In genomic region chr18:48828201-48828580, GRCh38 we compare ENCODE assay signal across 10 cellular contexts.
DNase-seq lines count a peak whose midpoint lies in the region; ATAC-seq and TF ChIP-seq lines count a peak whose summit lies in the region.
"Had no signal": no experiment of that assay in that cellular context is flagged by ENCODE, and none has a peak within 500 bp of the region (broad histone marks: within the 10 kb centered on the region; RNA-seq: fewer than 3 reads in every experiment).

No MANE protein-coding gene starts in this region.

- H2BK15ac ChIP-seq in mesenchymal stem cell (ENCODE audit: low read depth, poor library complexity, severe bottlenecking), result no peak overlapping the region

- DNase-seq in ascending aorta (ENCODE audit: low spot score in 2 of 2), result no peak
- DNase-seq in mesenchymal stem cell, result no peak
- no peak for DNase-seq in stomach
- DNase-seq in NAMALWA (ENCODE audit: low spot score), result no peak
- no peak for DNase-seq in NCI-H2107 (lab: John Stamatoyannopoulos, UW)
- DNase-seq: Calu3, small intestine had no signal

- WGBS in mesenchymal stem cell, result 21% methylated on average over 3 of the region's 4 CpGs
- WGBS in stomach, 5 donors, result 40 to 52% (median 49%) methylated on average over 4 of the region's 4 CpGs

- no peak overlapping the region for H2AFZ ChIP-seq in mesenchymal stem cell (ENCODE audit: low read depth, low read length)

- peak overlapping the region; percentile 54 for H3K9ac ChIP-seq in HUES6 (ENCODE audit: low read length)
- peak overlapping the region; percentile 87 for H3K9ac ChIP-seq in mesenchymal stem cell (ENCODE audit: low read length)

- H2BK12ac ChIP-seq in mesenchymal stem cell (ENCODE audit: low read length in 2 of 2), result no peak overlapping the region

- H4K91ac ChIP-seq in mesenchymal stem cell (ENCODE audit: low read length), result no peak overlapping the region

- H3K27me3 ChIP-seq in HUES6 (ENCODE audit: control insufficient read depth, insufficient read depth, low read length) (no peaks in the 10 kb centered on the region), ascending aorta (no peaks in the 10 kb centered on the region), mesenchymal stem cell (ENCODE audit: control insufficient read depth in 1 of 2, insufficient read depth in 1 of 2, low read length in 2 of 2) (no peaks in the 10 kb centered on the region), stomach (no peaks in the 10 kb centered on the region)

- peak overlapping the region; percentile 89 for H2AK5ac ChIP-seq in mesenchymal stem cell (ENCODE audit: low read length, severe bottlenecking)

- no peak for TF ChIP-seq CTCF in ascending aorta (IDR thresholded peaks at IDR 0.05)
- TF ChIP-seq CTCF in stomach (IDR thresholded peaks at IDR 0.05), result no peak

- intact Hi-C loops in ascending aorta (cut with DNase I) (loop anchor here (5.0 kb wide), 2 partner anchors 46 to 94 kb away; no protein-coding TSS in a partner anchor), stomach (cut with DNase I; ENCODE audit: low total_unique reads) (no loop called here)

- H3K4ac ChIP-seq in mesenchymal stem cell (ENCODE audit: low read depth in 1 of 2, low read length in 2 of 2), result peak overlapping the region; percentile 40 to 57

- H3K27ac ChIP-seq in HUES6 (ENCODE audit: low read depth, low read length) (peak overlapping the region; percentile 84; the same call in 1 of the 2 replicates), ascending aorta (peak overlapping the region; percentile 85), mesenchymal stem cell (ENCODE audit: low read length, poor library complexity, severe bottlenecking) (peak overlapping the region; percentile 92), stomach (peak overlapping the region in 4 of 5 donors; percentile 17 to 73 (median 66))

- H3K18ac ChIP-seq in mesenchymal stem cell (ENCODE audit: low read depth in 1 of 2, low read length in 2 of 2), result peak overlapping the region in 1 of 2 experiments; percentile 73

- H3K79me1 ChIP-seq in mesenchymal stem cell (replicated peaks; ENCODE audit: low read length, poor library complexity, severe bottlenecking), result peaks cover 32% of the 10 kb centered on the region

- no peak overlapping the region for H2BK5ac ChIP-seq in mesenchymal stem cell (ENCODE audit: low read depth, low read length, poor library complexity, severe bottlenecking)

- no peak for TF ChIP-seq POLR2A in stomach (IDR thresholded peaks at IDR 0.05)

- ATAC-seq in GM18861 (IDR thresholded peaks at IDR 0.05; ENCODE audit: unreplicated experiment), result no peak
- ATAC-seq: left lobe of liver had no signal

- H3K4me3 ChIP-seq in HUES6 (ENCODE audit: low read depth, low read length) (peak overlapping the region; percentile 31; the same call in 1 of the 2 replicates), ascending aorta (peak overlapping the region; percentile 16 to 56), mesenchymal stem cell (ENCODE audit: insufficient read depth in 1 of 2, low read depth in 1 of 2, low read length in 2 of 2) (peak overlapping the region in 1 of 2 experiments; percentile 54), stomach (peak overlapping the region in 2 of 4 donors; percentile 1 to 28)

- H3K4me1 ChIP-seq in HUES6 (ENCODE audit: control insufficient read depth, insufficient read depth, low read length) (peaks cover 50% of the 10 kb centered on the region), ascending aorta (peaks cover 12 to 76% of the 10 kb centered on the region in 2 donors), mesenchymal stem cell (ENCODE audit: control insufficient read depth, insufficient read depth, low read depth, low read length) (peaks cover 48% of the 10 kb centered on the region), stomach (peaks cover 32 to 60% (median 47%) of the 10 kb centered on the region in 4 donors)

- no peak overlapping the region for H3K23ac ChIP-seq in mesenchymal stem cell (ENCODE audit: low read length in 2 of 2)

- no peak for TF ChIP-seq EP300 in stomach (IDR thresholded peaks at IDR 0.05)

- H3K14ac ChIP-seq in mesenchymal stem cell (ENCODE audit: low read length in 2 of 2), result no peak overlapping the region

- H3K9me3 ChIP-seq in HUES6 (ENCODE audit: control insufficient read depth, insufficient read depth, low read depth, low read length), result no peaks in the 10 kb centered on the region
- no peaks in the 10 kb centered on the region for H3K9me3 ChIP-seq in ascending aorta
- peaks cover 4% of the 10 kb centered on the region for H3K9me3 ChIP-seq in mesenchymal stem cell (ENCODE audit: control insufficient read depth, low read length)
- no peaks in the 10 kb centered on the region for H3K9me3 ChIP-seq in stomach

- peak overlapping the region; percentile 39 for H2BK120ac ChIP-seq in mesenchymal stem cell (ENCODE audit: low read depth, low read length)

- H4K8ac ChIP-seq in mesenchymal stem cell (ENCODE audit: low read length), result no peak overlapping the region

- no peaks in the 10 kb centered on the region for H3K36me3 ChIP-seq in HUES6 (ENCODE audit: control insufficient read depth, insufficient read depth, low read length)
- no peaks in the 10 kb centered on the region for H3K36me3 ChIP-seq in ascending aorta
- H3K36me3 ChIP-seq in mesenchymal stem cell (ENCODE audit: control insufficient read depth in 1 of 2, insufficient read depth in 2 of 2, low read depth in 1 of 2, low read length in 2 of 2), result peaks cover 10 to 22% of the 10 kb centered on the region in 2 experiments
- H3K36me3 ChIP-seq in stomach, result no peaks in the 10 kb centered on the region

- peak overlapping the region; percentile 31 for H3K4me2 ChIP-seq in mesenchymal stem cell (ENCODE audit: low read length, poor library complexity, severe bottlenecking)
